ENCODE assay signal across 8 cellular contexts in the genomic region with DNA sequence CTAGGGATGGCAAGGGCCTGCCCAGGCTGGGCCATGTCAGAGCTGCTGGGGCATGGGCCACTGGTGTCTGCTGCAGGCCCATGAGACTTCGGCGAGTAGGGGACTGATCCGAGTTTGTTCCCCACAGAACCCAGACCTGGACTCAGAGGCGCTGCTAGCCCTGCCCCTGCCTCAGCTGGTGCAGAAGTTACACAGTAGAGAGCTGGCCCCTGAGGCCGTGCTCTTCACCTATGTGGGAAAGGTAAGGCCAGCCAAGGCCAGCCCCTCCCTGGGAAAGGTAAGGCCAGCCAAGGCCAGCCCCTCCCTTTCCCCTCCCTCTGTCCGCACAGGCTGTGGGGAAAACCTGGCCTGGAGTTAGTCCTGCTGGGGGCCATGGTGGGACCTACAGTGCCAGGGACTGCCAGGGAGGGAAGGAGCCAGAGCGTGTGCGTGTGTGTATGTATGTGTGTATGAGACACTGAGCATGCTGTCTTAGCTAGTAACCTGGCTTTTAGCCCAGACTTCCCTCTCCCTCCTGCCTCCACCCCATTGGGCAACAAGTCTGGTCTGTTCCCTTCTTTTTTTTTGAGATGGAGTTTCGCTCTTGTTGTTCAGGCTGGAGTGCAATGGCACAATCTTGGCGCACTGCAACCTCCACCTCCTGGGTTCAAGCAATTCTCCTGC. TPM values are rescaled to one million over a fixed set of nuclear protein-coding genes. Genes with fewer than 3 reads are reported as not detected.
DNase-seq lines count a peak whose midpoint lies in the region; ATAC-seq, FAIRE-seq and TF ChIP-seq lines count a peak whose summit lies in the region.

No MANE protein-coding gene starts in this region.

- no peak overlapping the region for H3K27ac ChIP-seq in coronary artery

- no peak for TF ChIP-seq CTCF in coronary artery (IDR thresholded peaks at IDR 0.05)

- FAIRE-seq in urothelium cell line (lab: Jason Lieb, UNC) = no peak

- POLR2A ChIA-PET in HEK293T (lab: Yijun Ruan, JAX) = no interaction called here

- DNase-seq in EL (peak; percentile 75), NCI-H446 (lab: John Stamatoyannopoulos, UW) (peak; percentile 71 to 88), coronary artery (ENCODE audit: low spot score) (no peak), lung microvascular endothelial cell (ENCODE audit: low read depth in 2 of 2) (peak; percentile 42 to 67), HEK293T (ENCODE audit: extremely low spot score) (no peak), urothelium cell line (ENCODE audit: low spot score) (no peak)
- DNase-seq in effector CD8-positive, alpha-beta T cell (lab: John Stamatoyannopoulos, UW) = no peak

- ATAC-seq in GM19351 (IDR thresholded peaks at IDR 0.05; ENCODE audit: unreplicated experiment) = no peak

- H3K4me3 ChIP-seq in coronary artery = peak overlapping the region; percentile 24

- CTCF ChIA-PET in HEK293T (lab: Yijun Ruan, JAX) = interaction anchor here (0.6 to 0.7 kb wide), 2 partner anchors 40 to 193 kb away, joined by 3 read pairs; no protein-coding TSS in a partner anchor

TF ChIP-seq in HEK293T, 16 proteins besides CTCF, POLR2A, EP300 and RAD21:
- TF ChIP-seq SP1 (IDR thresholded peaks at IDR 0.05) (no peak), FOXK2 (IDR thresholded peaks at IDR 0.05) (no peak), CTBP1 (IDR thresholded peaks at IDR 0.05; ENCODE audit: borderline replicate concordance) (no peak), ELF4 (IDR thresholded peaks at IDR 0.05) (no peak), BHLHE40 (IDR thresholded peaks at IDR 0.05; ENCODE audit: borderline replicate concordance) (no peak), NFRKB (IDR thresholded peaks at IDR 0.05) (no peak), TARDBP (IDR thresholded peaks at IDR 0.05) (no peak), ZNF384 (IDR thresholded peaks at IDR 0.05) (no peak), HDGF (IDR thresholded peaks at IDR 0.05; ENCODE audit: borderline replicate concordance) (no peak), FOXA1 (IDR thresholded peaks at IDR 0.05) (no peak), LEF1 (IDR thresholded peaks at IDR 0.05; ENCODE audit: borderline replicate concordance) (no peak), SUZ12 (IDR thresholded peaks at IDR 0.05) (no peak), FOXM1 (IDR thresholded peaks at IDR 0.05; ENCODE audit: borderline replicate concordance) (no peak), ARNT (IDR thresholded peaks at IDR 0.05) (no peak), L3MBTL2 (conservative IDR thresholded peaks at IDR 0.05) (no peak)
- TF ChIP-seq, protein P1, sequence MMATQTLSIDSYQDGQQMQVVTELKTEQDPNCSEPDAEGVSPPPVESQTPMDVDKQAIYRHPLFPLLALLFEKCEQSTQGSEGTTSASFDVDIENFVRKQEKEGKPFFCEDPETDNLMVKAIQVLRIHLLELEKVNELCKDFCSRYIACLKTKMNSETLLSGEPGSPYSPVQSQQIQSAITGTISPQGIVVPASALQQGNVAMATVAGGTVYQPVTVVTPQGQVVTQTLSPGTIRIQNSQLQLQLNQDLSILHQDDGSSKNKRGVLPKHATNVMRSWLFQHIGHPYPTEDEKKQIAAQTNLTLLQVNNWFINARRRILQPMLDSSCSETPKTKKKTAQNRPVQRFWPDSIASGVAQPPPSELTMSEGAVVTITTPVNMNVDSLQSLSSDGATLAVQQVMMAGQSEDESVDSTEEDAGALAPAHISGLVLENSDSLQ (IDR thresholded peaks at IDR 0.05) = no peak
TF ChIP-seq in HEK293T: peak in this region for 0.

RNA-seq across cellular contexts. Expression of gene FAAH, which starts 8.0 kb away (rescaled TPM):
- 0.44 and 1.6 TPM in 2 replicates for total RNA-seq in lung microvascular endothelial cell

Comparison
In these comparisons a context has a peak if more than half of its experiments do, and no peak if none do; other contexts are left out.
1. DNase-seq: peak in EL (single experiment), NCI-H446 (2 of 2) and lung microvascular endothelial cell (2 of 2); none in coronary artery (single experiment), effector CD8-positive, alpha-beta T cell (single experiment), HEK293T (single experiment) and urothelium cell line (single experiment).